38 cellular contexts compared by ENCODE assay signal in genomic region chr10:15052121-15052520, GRCh38. TPM values are rescaled to one million over a fixed set of nuclear protein-coding genes. Genes with fewer than 3 reads are reported as not detected.
"Had no signal": no experiment of that assay in that cellular context is flagged by ENCODE, and none has a peak within 500 bp of the region (broad histone marks: within the 10 kb centered on the region; RNA-seq: fewer than 3 reads in every experiment).

No MANE protein-coding gene starts in this region.

- DNase-seq: activated B cell treated with CpG ODN at 0.5 μM for 24 hours; activated CD4-positive, alpha-beta T cell treated with anti-CD3 and anti-CD28 coated beads for 48 hours; activated CD4-positive, alpha-beta T cell treated with anti-CD3 and anti-CD28 coated beads, Interleukin-2, amount 50 U/mL, for 1 hour; activated CD4-positive, alpha-beta T cell treated with anti-CD3 and anti-CD28 coated beads, Interleukin-2, amount 50 U/mL, for 48 hours; activated CD8-positive, alpha-beta memory T cell treated with anti-CD3 and anti-CD28 coated beads for 24 hours; activated CD8-positive, alpha-beta memory T cell treated with anti-CD3 and anti-CD28 coated beads, Interleukin-2, amount 50 U/mL, for 4 hours; activated CD8-positive, alpha-beta T cell treated with anti-CD3 and anti-CD28 coated beads for 36 hours; activated effector memory CD4-positive, alpha-beta T cell treated with anti-CD3 and anti-CD28 coated beads, Interleukin-2, amount 50 U/mL, for 16 hours; activated naive CD4-positive, alpha-beta T cell treated with anti-CD3 and anti-CD28 coated beads for 36 hours; activated naive CD8-positive, alpha-beta T cell treated with anti-CD3 and anti-CD28 coated beads for 36 hours; activated naive CD8-positive, alpha-beta T cell treated with anti-CD3 and anti-CD28 coated beads, Interleukin-2, amount 50 U/mL, for 24 hours; activated T-cell treated with anti-CD3 and anti-CD28 coated beads, Interleukin-2, amount 50 U/mL, for 1 hour; activated T-cell treated with anti-CD3 and anti-CD28 coated beads, Interleukin-2, amount 50 U/mL, for 48 hours; adrenal gland; amygdala; aorta; central memory CD4-positive, alpha-beta T cell; cerebellar nuclear complex; cortex of kidney; dermis blood vessel endothelial cell; effector CD4-positive, alpha-beta T cell; effector memory CD8-positive, alpha-beta T cell; erythroblast; foreskin melanocyte; heart right ventricle; T-helper 1 cell; T-helper 17 cell; T1000; WERI-Rb-1 had no signal

- H3K27me3 Mint-ChIP-seq: activated CD8-positive, alpha-beta T cell treated with anti-CD3 and anti-CD28 coated beads for 36 hours; activated naive CD4-positive, alpha-beta T cell treated with anti-CD3 and anti-CD28 coated beads, Interleukin-2, amount 50 U/mL, for 24 hours; activated naive CD8-positive, alpha-beta T cell treated with anti-CD3 and anti-CD28 coated beads, Interleukin-2, amount 50 U/mL, for 24 hours had no signal

- H3K27ac Mint-ChIP-seq: activated B cell treated with CpG ODN at 0.5 μM for 24 hours; activated CD8-positive, alpha-beta T cell treated with anti-CD3 and anti-CD28 coated beads for 36 hours; activated naive CD4-positive, alpha-beta T cell treated with anti-CD3 and anti-CD28 coated beads for 36 hours; activated naive CD4-positive, alpha-beta T cell treated with anti-CD3 and anti-CD28 coated beads, Interleukin-2, amount 50 U/mL, for 24 hours; activated naive CD8-positive, alpha-beta T cell treated with anti-CD3 and anti-CD28 coated beads for 36 hours; activated naive CD8-positive, alpha-beta T cell treated with anti-CD3 and anti-CD28 coated beads, Interleukin-2, amount 50 U/mL, for 24 hours; activated T-helper 1 cell treated with anti-CD3 and anti-CD28 coated beads, Interleukin-12 subunit alpha, Interleukin-12 subunit beta, Interleukin-2, Interleukin-4 antibody, amounts not matched to agents 30 ng/mL and 10 ng/mL and 1 ng/mL, durations not matched to agents 14 hours and 24 hours and 36 hours; activated T-helper 2 cell treated with anti-CD3 and anti-CD28 coated beads, Interferon-gamma antibody, Interleukin-2, Interleukin-4, amounts not matched to agents 10 μg/mL and 5 μg/mL and 100 μg/mL, durations not matched to agents 14 hours and 24 hours and 36 hours; brain; effector memory CD8-positive, alpha-beta T cell; T-helper 17 cell; T-helper 2 cell treated with Interferon-gamma antibody and Interleukin-4, amounts not matched to agents 5 μg/mL and 100 μg/mL, for 36 hours had no signal

- H3K4me3 Mint-ChIP-seq: activated B cell treated with CpG ODN at 0.5 μM for 24 hours; activated CD8-positive, alpha-beta T cell treated with anti-CD3 and anti-CD28 coated beads for 36 hours; activated naive CD4-positive, alpha-beta T cell treated with anti-CD3 and anti-CD28 coated beads for 36 hours; activated naive CD4-positive, alpha-beta T cell treated with anti-CD3 and anti-CD28 coated beads, Interleukin-2, amount 50 U/mL, for 24 hours; activated naive CD8-positive, alpha-beta T cell treated with anti-CD3 and anti-CD28 coated beads for 36 hours; activated naive CD8-positive, alpha-beta T cell treated with anti-CD3 and anti-CD28 coated beads, Interleukin-2, amount 50 U/mL, for 24 hours; activated T-helper 1 cell treated with anti-CD3 and anti-CD28 coated beads, Interleukin-12 subunit alpha, Interleukin-12 subunit beta, Interleukin-2, Interleukin-4 antibody, amounts not matched to agents 30 ng/mL and 10 ng/mL and 1 ng/mL, durations not matched to agents 14 hours and 24 hours and 36 hours; brain; effector memory CD8-positive, alpha-beta T cell; T-helper 17 cell; T-helper 2 cell treated with Interferon-gamma antibody and Interleukin-4, amounts not matched to agents 5 μg/mL and 100 μg/mL, for 36 hours had no signal

- H3K9me3 Mint-ChIP-seq: activated B cell treated with CpG ODN at 0.5 μM for 24 hours; activated CD8-positive, alpha-beta T cell treated with anti-CD3 and anti-CD28 coated beads for 36 hours; activated naive CD4-positive, alpha-beta T cell treated with anti-CD3 and anti-CD28 coated beads for 36 hours; activated naive CD4-positive, alpha-beta T cell treated with anti-CD3 and anti-CD28 coated beads, Interleukin-2, amount 50 U/mL, for 24 hours; activated naive CD8-positive, alpha-beta T cell treated with anti-CD3 and anti-CD28 coated beads for 36 hours; activated naive CD8-positive, alpha-beta T cell treated with anti-CD3 and anti-CD28 coated beads, Interleukin-2, amount 50 U/mL, for 24 hours; activated T-helper 1 cell treated with anti-CD3 and anti-CD28 coated beads, Interleukin-12 subunit alpha, Interleukin-12 subunit beta, Interleukin-2, Interleukin-4 antibody, amounts not matched to agents 30 ng/mL and 10 ng/mL and 1 ng/mL, durations not matched to agents 14 hours and 24 hours and 36 hours; activated T-helper 2 cell treated with anti-CD3 and anti-CD28 coated beads, Interferon-gamma antibody, Interleukin-2, Interleukin-4, amounts not matched to agents 10 μg/mL and 5 μg/mL and 100 μg/mL, durations not matched to agents 14 hours and 24 hours and 36 hours; effector memory CD8-positive, alpha-beta T cell; T-helper 2 cell treated with Interferon-gamma antibody and Interleukin-4, amounts not matched to agents 5 μg/mL and 100 μg/mL, for 36 hours had no signal

- ATAC-seq: activated CD4-positive, CD25-positive, alpha-beta regulatory T cell treated with anti-CD3 and anti-CD28 coated beads, Interleukin-2, amount 50 U/mL, for 24 hours; activated CD8-positive, alpha-beta T cell treated with anti-CD3 and anti-CD28 coated beads for 36 hours; activated naive CD8-positive, alpha-beta T cell treated with anti-CD3 and anti-CD28 coated beads, Interleukin-2, amount 50 U/mL, for 24 hours; effector memory CD8-positive, alpha-beta T cell; gastroesophageal sphincter; heart right ventricle; T-helper 17 cell had no signal

- H3K36me3 Mint-ChIP-seq: activated naive CD4-positive, alpha-beta T cell treated with anti-CD3 and anti-CD28 coated beads, Interleukin-2, amount 50 U/mL, for 24 hours; activated naive CD8-positive, alpha-beta T cell treated with anti-CD3 and anti-CD28 coated beads for 36 hours; brain had no signal

- H3K4me1 Mint-ChIP-seq: activated B cell treated with CpG ODN at 0.5 μM for 24 hours; activated naive CD4-positive, alpha-beta T cell treated with anti-CD3 and anti-CD28 coated beads, Interleukin-2, amount 50 U/mL, for 24 hours; activated naive CD8-positive, alpha-beta T cell treated with anti-CD3 and anti-CD28 coated beads for 36 hours; activated naive CD8-positive, alpha-beta T cell treated with anti-CD3 and anti-CD28 coated beads, Interleukin-2, amount 50 U/mL, for 24 hours; brain; T-helper 17 cell had no signal

RNA-seq across cellular contexts. Expression of gene OLAH, which starts 8.4 kb away (rescaled TPM):
- total RNA-seq: activated B cell treated with CpG ODN at 0.5 μM for 24 hours; activated T-helper 2 cell treated with anti-CD3 and anti-CD28 coated beads, Interferon-gamma antibody, Interleukin-2, Interleukin-4, amounts not matched to agents 10 μg/mL and 5 μg/mL and 100 μg/mL, durations not matched to agents 14 hours and 24 hours and 36 hours; cardiac muscle cell; fibroblast of villous mesenchyme had no signal

RNA-seq across cellular contexts. Expression of gene ACBD7, which starts 36.5 kb away (rescaled TPM):
- total RNA-seq: activated B cell treated with CpG ODN at 0.5 μM for 24 hours, aorta, gastroesophageal sphincter had no signal
